ENCODE assay signal across 18 cellular contexts in genomic region chr2:42340045-42340937, GRCh38. TPM values are rescaled to one million over a fixed set of nuclear protein-coding genes. Genes with fewer than 3 reads are reported as not detected.
A peak's percentile ranks its signal among the peaks of the same experiment; 100 is the strongest.
DNase-seq lines count a peak whose midpoint lies in the region; ATAC-seq, FAIRE-seq and TF ChIP-seq lines count a peak whose summit lies in the region.
"Had no signal": no experiment of that assay in that cellular context is flagged by ENCODE, and none has a peak within 500 bp of the region (broad histone marks: within the 10 kb centered on the region; RNA-seq: fewer than 3 reads in every experiment).

No MANE protein-coding gene starts in this region.

- no peak for DNase-seq in activated CD4-positive, alpha-beta T cell treated with anti-CD3 and anti-CD28 coated beads, Interleukin-2, amount 10 ng/mL, durations not matched to agents 7 days and 5 days
- DNase-seq in activated CD4-positive, alpha-beta T cell treated with anti-CD3 and anti-CD28 coated beads, Interleukin-2, amount 50 U/mL, for 48 hours: no peak
- DNase-seq in HTR-8/SVneo (ENCODE audit: insufficient read length, low spot score) (no peak), endodermal cell (peak; percentile 58), trophoblast cell (no peak), posterior vena cava (ENCODE audit: low spot score) (no peak), WERI-Rb-1 (no peak)
- DNase-seq: activated CD8-positive, alpha-beta memory T cell treated with anti-CD3 and anti-CD28 coated beads, Interleukin-2, amount 50 U/mL, for 4 hours; foreskin melanocyte; left lung; NCI-H1092; NCI-H2107; NCI-H526 treated with DMSO at 0.1 percent for 48 hours; retina had no signal

- peak overlapping the region; percentile 14 for H4K91ac ChIP-seq in trophoblast cell (ENCODE audit: low read depth, low read length)

- H3K4me1 Mint-ChIP-seq in activated CD4-positive, alpha-beta T cell treated with anti-CD3 and anti-CD28 coated beads, Interleukin-2, amount 10 ng/mL, durations not matched to agents 7 days and 5 days: peaks cover 24% of the 10 kb centered on the region
- H3K4me1 Mint-ChIP-seq in endodermal cell: peaks cover 10% of the 10 kb centered on the region

- H2AFZ ChIP-seq in trophoblast cell (ENCODE audit: insufficient read depth, low read length, poor library complexity): no peak overlapping the region

- FAIRE-seq in HTR-8/SVneo (lab: Jason Lieb, UNC): peak; percentile 33
- FAIRE-seq: GM12878 had no signal

- H2BK12ac ChIP-seq in trophoblast cell (ENCODE audit: low read length): peak overlapping the region; percentile 35

- peak overlapping the region; percentile 60 for H3K14ac ChIP-seq in trophoblast cell (ENCODE audit: low read length)

- H3K9ac ChIP-seq in endodermal cell (ENCODE audit: extremely low read depth, low read length, poor library complexity, severe bottlenecking) (no peak overlapping the region), trophoblast cell (ENCODE audit: low read length) (no peak overlapping the region)

- no peak for ATAC-seq in HG03108 (IDR thresholded peaks at IDR 0.05; ENCODE audit: unreplicated experiment)
- ATAC-seq: GM12878, left lung had no signal

- intact Hi-C loops in posterior vena cava (cut with DNase I): no loop called here

- peaks cover 11% of the 10 kb centered on the region for H3K79me2 ChIP-seq in trophoblast cell (ENCODE audit: control insufficient read depth, insufficient read depth, low read length, poor library complexity)

- no peak overlapping the region for H3K27ac ChIP-seq in endodermal cell (ENCODE audit: low read depth, low read length)
- no peak overlapping the region for H3K27ac ChIP-seq in trophoblast cell (ENCODE audit: low read depth, low read length)
- no peak overlapping the region for H3K27ac ChIP-seq in WERI-Rb-1
- H3K27ac ChIP-seq: left lung, thoracic aorta had no signal

- TF ChIP-seq CTCF in endodermal cell (conservative IDR thresholded peaks at IDR 0.05) (no peak), WERI-Rb-1 (IDR thresholded peaks at IDR 0.05; ENCODE audit: low read depth, low read length) (no peak)

- no peak overlapping the region for H3K4me3 Mint-ChIP-seq in activated CD4-positive, alpha-beta T cell treated with anti-CD3 and anti-CD28 coated beads, Interleukin-2, amount 10 ng/mL, durations not matched to agents 7 days and 5 days
- no peak overlapping the region for H3K4me3 Mint-ChIP-seq in endodermal cell

- H3K79me1 ChIP-seq in trophoblast cell (ENCODE audit: low read length): peaks cover 22% of the 10 kb centered on the region

- CTCF ChIA-PET in activated CD4-positive, alpha-beta T cell treated with anti-CD3 and anti-CD28 coated beads, Interleukin-2, amount 10 ng/mL, durations not matched to agents 7 days and 5 days (lab: Charles Lee): interaction anchor here (0.9 kb wide), 1 partner anchor 14 kb away, joined by 3 read pairs; no protein-coding TSS in a partner anchor

- H3K4me1 ChIP-seq in endodermal cell (ENCODE audit: control insufficient read depth, insufficient read depth, low read length) (no peaks in the 10 kb centered on the region), trophoblast cell (ENCODE audit: control insufficient read depth in 1 of 2, insufficient read depth in 2 of 2, low read length in 2 of 2) (peaks cover 23 to 28% of the 10 kb centered on the region in 2 experiments)

- peak overlapping the region; percentile 24 for H2AK5ac ChIP-seq in trophoblast cell (ENCODE audit: low read length)

- H3K9me3 ChIP-seq in endodermal cell (ENCODE audit: control insufficient read depth, low read length) (no peaks in the 10 kb centered on the region), trophoblast cell (ENCODE audit: insufficient read depth, low read depth, low read length) (no peaks in the 10 kb centered on the region), WERI-Rb-1 (ENCODE audit: severe bottlenecking) (peaks cover 3% of the 10 kb centered on the region)
- H3K9me3 ChIP-seq: adrenal gland, left lung, thoracic aorta had no signal

- no peaks in the 10 kb centered on the region for H3K27me3 Mint-ChIP-seq in activated CD4-positive, alpha-beta T cell treated with anti-CD3 and anti-CD28 coated beads, Interleukin-2, amount 10 ng/mL, durations not matched to agents 7 days and 5 days
- H3K27me3 Mint-ChIP-seq in endodermal cell (ENCODE audit: insufficient read depth): no peaks in the 10 kb centered on the region

- H3K4me2 ChIP-seq in trophoblast cell (ENCODE audit: low read length): no peak overlapping the region

- no peak overlapping the region for H2BK120ac ChIP-seq in trophoblast cell (ENCODE audit: insufficient read depth, low read length, poor library complexity)

- peaks cover 47% of the 10 kb centered on the region for H3K36me3 ChIP-seq in endodermal cell (ENCODE audit: control insufficient read depth, insufficient read depth, low read length)
- peaks cover 28 to 36% of the 10 kb centered on the region in 2 experiments for H3K36me3 ChIP-seq in trophoblast cell (ENCODE audit: control insufficient read depth in 1 of 2, insufficient read depth in 2 of 2, low read length in 2 of 2)
- H3K36me3 ChIP-seq in WERI-Rb-1: peaks cover 51% of the 10 kb centered on the region

- POLR2A ChIA-PET in activated CD4-positive, alpha-beta T cell treated with anti-CD3 and anti-CD28 coated beads, Interleukin-2, amount 10 ng/mL, durations not matched to agents 7 days and 5 days (lab: Charles Lee): interaction anchor here (0.6 kb wide), 2 partner anchors 52 to 315 kb away, joined by 3 read pairs; no protein-coding TSS in a partner anchor

- H3K9me3 Mint-ChIP-seq in activated CD4-positive, alpha-beta T cell treated with anti-CD3 and anti-CD28 coated beads, Interleukin-2, amount 10 ng/mL, durations not matched to agents 7 days and 5 days: peaks cover 12% of the 10 kb centered on the region
- no peaks in the 10 kb centered on the region for H3K9me3 Mint-ChIP-seq in endodermal cell

- peaks cover 63% of the 10 kb centered on the region for H3K36me3 Mint-ChIP-seq in activated CD4-positive, alpha-beta T cell treated with anti-CD3 and anti-CD28 coated beads, Interleukin-2, amount 10 ng/mL, durations not matched to agents 7 days and 5 days (ENCODE audit: low read depth)
- H3K36me3 Mint-ChIP-seq in endodermal cell (ENCODE audit: low read depth): peaks cover 55% of the 10 kb centered on the region

- peak overlapping the region; percentile 27 for H2BK5ac ChIP-seq in trophoblast cell (ENCODE audit: low read depth, low read length, poor library complexity)

- no peak overlapping the region for H4K8ac ChIP-seq in trophoblast cell (ENCODE audit: low read depth, low read length)

- 94 to 98% methylated on average over 16 to 23 of the region's 23 CpGs for WGBS in endodermal cell (ENCODE audit: insufficient coverage in 1 of 2, insufficient read length in 1 of 2), 2 experiments
- WGBS in trophoblast cell (ENCODE audit: extremely low coverage, insufficient coverage, insufficient read length): no CpG with 5 or more reads among the region's 23 CpGs

- H3K27me3 ChIP-seq in endodermal cell (ENCODE audit: control insufficient read depth, insufficient read depth, low read length, poor library complexity, severe bottlenecking) (no peaks in the 10 kb centered on the region), trophoblast cell (ENCODE audit: insufficient read depth, low read length) (no peaks in the 10 kb centered on the region), WERI-Rb-1 (ENCODE audit: insufficient read depth, low read depth, severe bottlenecking) (no peaks in the 10 kb centered on the region)
- H3K27me3 ChIP-seq: adrenal gland, left lung had no signal

- H3K27ac Mint-ChIP-seq in activated CD4-positive, alpha-beta T cell treated with anti-CD3 and anti-CD28 coated beads, Interleukin-2, amount 10 ng/mL, durations not matched to agents 7 days and 5 days: peak overlapping the region; percentile 48
- H3K27ac Mint-ChIP-seq in endodermal cell: peak overlapping the region; percentile 85

- no peak overlapping the region for H3K23ac ChIP-seq in trophoblast cell (ENCODE audit: low read length)

- H3K18ac ChIP-seq in trophoblast cell (ENCODE audit: low read length): peak overlapping the region; percentile 88

- peak overlapping the region; percentile 23 for H3K4ac ChIP-seq in trophoblast cell (ENCODE audit: low read depth, low read length)

- H3K4me3 ChIP-seq in endodermal cell (ENCODE audit: low read length): no peak overlapping the region
- H3K4me3 ChIP-seq in trophoblast cell (ENCODE audit: low read depth, low read length): no peak overlapping the region
- no peak overlapping the region for H3K4me3 ChIP-seq in WERI-Rb-1 (ENCODE audit: low read depth, low read length)
- H3K4me3 ChIP-seq: adrenal gland, GM12878, left lung, thoracic aorta had no signal

- peak overlapping the region; percentile 16 for H4K12ac ChIP-seq in trophoblast cell (ENCODE audit: low read depth, low read length)

RNA-seq across cellular contexts. Expression of gene COX7A2L, which starts 20.7 kb away (rescaled TPM):
- 10 to 100 TPM; 86.4 to 92.1 TPM for total RNA-seq in activated CD4-positive, alpha-beta T cell treated with anti-CD3 and anti-CD28 coated beads, Interleukin-2, amount 10 ng/mL, durations not matched to agents 7 days and 5 days
- total RNA-seq in endodermal cell (100 to 1,000 TPM; 113 to 117 TPM), posterior vena cava (10 to 100 TPM; 58.1 to 58.7 TPM)
- 150 TPM for polyA plus RNA-seq in endodermal cell (2013, experiment 1 of 2)
- polyA plus RNA-seq in endodermal cell (2013, experiment 2 of 2): 134 TPM
- 75.1 and 75.4 TPM in 2 replicates for polyA plus RNA-seq in trophoblast cell (2013)
